Comparison of ENCODE assay signal across 1 cellular context in genomic region chr9:105475302-105475701, GRCh38.
TF ChIP-seq lines count a peak whose summit lies in the region.

No MANE protein-coding gene starts in this region.

TF ChIP-seq in H1, 55 proteins besides CTCF, POLR2A, EP300 and RAD21 (continued from another document):
- TF ChIP-seq ATF3 (IDR thresholded peaks at IDR 0.05; ENCODE audit: insufficient read depth, low read depth, low read length) (no peak), RXRA (IDR thresholded peaks at IDR 0.05; ENCODE audit: insufficient read depth, low read depth, low read length) (no peak), KDM5A (IDR thresholded peaks at IDR 0.05; ENCODE audit: low read length) (no peak), HDAC6 (IDR thresholded peaks at IDR 0.05; ENCODE audit: low read depth, low read length) (no peak), BCL11A (IDR thresholded peaks at IDR 0.05; ENCODE audit: low read depth in 2 of 2, low read length in 2 of 2) (no peak), TAF7 (optimal IDR thresholded peaks at IDR 0.05; ENCODE audit: borderline replicate concordance, low read depth, low read length) (no peak), BACH1 (IDR thresholded peaks at IDR 0.05; ENCODE audit: low read length) (no peak)
